ENCODE assay signal across 9 cellular contexts in the genomic region with DNA sequence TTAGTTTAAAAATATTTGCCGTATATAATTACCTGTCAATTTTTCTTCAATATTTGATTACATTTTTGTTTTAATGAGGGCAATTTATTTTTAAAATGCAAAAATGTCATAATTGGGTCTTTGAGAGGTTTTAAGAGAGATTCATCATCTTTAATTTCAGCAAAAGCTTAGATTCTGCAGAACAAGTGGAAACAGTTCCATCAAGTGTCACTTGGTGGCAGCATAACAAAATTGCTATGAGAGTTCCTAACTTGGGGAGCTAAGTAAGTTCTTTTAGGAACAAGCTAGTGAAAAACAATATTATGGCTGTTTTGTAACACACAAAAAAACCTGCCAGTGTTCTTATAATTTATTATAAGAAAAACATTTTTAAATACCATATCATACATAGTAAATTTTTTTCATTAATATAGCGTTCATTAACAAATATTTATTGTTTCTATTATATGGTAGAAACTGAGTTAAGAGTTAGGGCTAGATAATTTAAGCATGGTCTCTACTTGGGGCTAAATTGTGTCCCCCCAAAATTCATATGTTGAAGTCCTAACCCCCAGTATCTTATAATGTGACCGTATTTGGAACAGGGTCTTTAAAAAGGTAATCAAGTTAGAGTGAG.
A peak's percentile ranks its signal among the peaks of the same experiment; 100 is the strongest.
DNase-seq lines count a peak whose midpoint lies in the region; ATAC-seq, FAIRE-seq and TF ChIP-seq lines count a peak whose summit lies in the region.
"Had no signal": no experiment of that assay in that cellular context is flagged by ENCODE, and none has a peak within 500 bp of the region (broad histone marks: within the 10 kb centered on the region; RNA-seq: fewer than 3 reads in every experiment).

No MANE protein-coding gene starts in this region.

- 81% methylated on average over 3 of the region's 3 CpGs for WGBS in esophagus muscularis mucosa

- DNase-seq in NCI-H1436 (lab: John Stamatoyannopoulos, UW): peak; percentile 4
- DNase-seq in NCI-H1436 treated with DMSO at 0.1 percent for 48 hours (lab: John Stamatoyannopoulos, UW): no peak
- DNase-seq in RCC 7860 (ENCODE audit: low spot score): peak; percentile 45
- DNase-seq in esophagus muscularis mucosa (ENCODE audit: extremely low spot score): no peak
- no peak for DNase-seq in progenitor cell of endocrine pancreas (ENCODE audit: low spot score, unreplicated experiment)
- DNase-seq in omental fat pad (ENCODE audit: low spot score): no peak

- H3K4me1 Mint-ChIP-seq in progenitor cell of endocrine pancreas (ENCODE audit: low read depth): peaks cover 8% of the 10 kb centered on the region
- H3K4me1 Mint-ChIP-seq: CD4-positive, CD25-positive, alpha-beta regulatory T cell had no signal

- no peaks in the 10 kb centered on the region for H3K27me3 ChIP-seq in esophagus muscularis mucosa

- intact Hi-C loops in esophagus muscularis mucosa (cut with DNase I): no loop called here

- H3K27ac ChIP-seq in esophagus muscularis mucosa (replicated peaks in 1 of 4): no peak overlapping the region

- ATAC-seq in HG02798 (IDR thresholded peaks at IDR 0.05; ENCODE audit: poor library complexity, unreplicated experiment) (peak; percentile 60), GM18861 (IDR thresholded peaks at IDR 0.05; ENCODE audit: unreplicated experiment) (no peak), omental fat pad (ENCODE audit: low FRiP score) (no peak)

- peaks cover 5% of the 10 kb centered on the region for H3K9me3 Mint-ChIP-seq in progenitor cell of endocrine pancreas (ENCODE audit: low read depth)

- H3K4me3 Mint-ChIP-seq in progenitor cell of endocrine pancreas (ENCODE audit: low read depth): no peak overlapping the region
- H3K4me3 Mint-ChIP-seq: CD4-positive, CD25-positive, alpha-beta regulatory T cell had no signal

- peak; percentile 89 for FAIRE-seq in RCC 7860 (lab: Jason Lieb, UNC)

- no peaks in the 10 kb centered on the region for H3K36me3 ChIP-seq in esophagus muscularis mucosa

- H3K4me1 ChIP-seq in esophagus muscularis mucosa: no peaks in the 10 kb centered on the region

- TF ChIP-seq EP300 in esophagus muscularis mucosa (IDR thresholded peaks at IDR 0.05): no peak

- TF ChIP-seq POLR2A in esophagus muscularis mucosa (IDR thresholded peaks at IDR 0.05; ENCODE audit: low read depth): no peak

- no peak overlapping the region for H3K4me3 ChIP-seq in esophagus muscularis mucosa

- no peak overlapping the region for H3K27ac Mint-ChIP-seq in progenitor cell of endocrine pancreas
- H3K27ac Mint-ChIP-seq: CD4-positive, CD25-positive, alpha-beta regulatory T cell had no signal

- TF ChIP-seq CTCF in esophagus muscularis mucosa (IDR thresholded peaks at IDR 0.05) (peak; percentile 72 to 84 (median 77)), progenitor cell of endocrine pancreas (IDR thresholded peaks at IDR 0.05; ENCODE audit: unreplicated experiment) (peak; percentile 81), omental fat pad (IDR thresholded peaks at IDR 0.05) (no peak)

- H3K27me3 Mint-ChIP-seq in progenitor cell of endocrine pancreas: no peaks in the 10 kb centered on the region
- H3K27me3 Mint-ChIP-seq: CD4-positive, CD25-positive, alpha-beta regulatory T cell had no signal

- H3K36me3 Mint-ChIP-seq in progenitor cell of endocrine pancreas (ENCODE audit: insufficient read depth): peaks cover 1% of the 10 kb centered on the region
- H3K36me3 Mint-ChIP-seq: CD4-positive, CD25-positive, alpha-beta regulatory T cell had no signal

- no peaks in the 10 kb centered on the region for H3K9me3 ChIP-seq in esophagus muscularis mucosa

Comparison
In these comparisons a context has a peak if more than half of its experiments do, and no peak if none do; other contexts are left out.
1. DNase-seq: peak in NCI-H1436 (single experiment) and RCC 7860 (single experiment); none in NCI-H1436 treated with DMSO at 0.1 percent for 48 hours (single experiment), esophagus muscularis mucosa (single experiment), progenitor cell of endocrine pancreas (single experiment) and omental fat pad (single experiment).
2. CTCF ChIP-seq: peak in esophagus muscularis mucosa (3 of 3) and progenitor cell of endocrine pancreas (single experiment); none in omental fat pad (0 of 3).